Comparison of ENCODE assay signal across 27 cellular contexts in genomic region chr15:59094077-59094476, GRCh38.
"Had no signal": no experiment of that assay in that cellular context is flagged by ENCODE, and none has a peak within 500 bp of the region (broad histone marks: within the 10 kb centered on the region; RNA-seq: fewer than 3 reads in every experiment).

No MANE protein-coding gene starts in this region.

- DNase-seq: activated B cell treated with CpG ODN at 0.5 μM for 24 hours; activated CD4-positive, alpha-beta memory T cell treated with anti-CD3 and anti-CD28 coated beads for 36 hours; activated CD8-positive, alpha-beta memory T cell treated with anti-CD3 and anti-CD28 coated beads, Interleukin-2, amount 10 ng/mL, durations not matched to agents 7 days and 5 days; activated CD8-positive, alpha-beta memory T cell treated with anti-CD3 and anti-CD28 coated beads, Interleukin-2, amount 50 U/mL, for 4 hours; activated CD8-positive, alpha-beta T cell treated with anti-CD3 and anti-CD28 coated beads, Interleukin-2, amount 10 ng/mL, durations not matched to agents 7 days and 5 days; activated effector memory CD4-positive, alpha-beta T cell treated with anti-CD3 and anti-CD28 coated beads, Interleukin-2, amount 50 U/mL, for 16 hours; activated naive CD4-positive, alpha-beta T cell treated with anti-CD3 and anti-CD28 coated beads for 36 hours; activated naive CD8-positive, alpha-beta T cell treated with anti-CD3 and anti-CD28 coated beads for 36 hours; activated naive CD8-positive, alpha-beta T cell treated with anti-CD3 and anti-CD28 coated beads, Interleukin-2, amount 50 U/mL, for 24 hours; activated T-cell treated with anti-CD3 and anti-CD28 coated beads, Interleukin-2, amount 50 U/mL, for 1 hour; activated T-cell treated with anti-CD3 and anti-CD28 coated beads, Interleukin-2, amount 50 U/mL, for 48 hours; adrenal gland; amygdala; aorta; body of pancreas; caudate nucleus; colonic mucosa; effector CD8-positive, alpha-beta T cell; esophagus squamous epithelium; foreskin melanocyte; head of caudate nucleus; T1000; WERI-Rb-1 had no signal

- H3K4me3 ChIP-seq: adrenal gland, body of pancreas, colonic mucosa, esophagus squamous epithelium had no signal

- H3K9me3 ChIP-seq: adrenal gland, body of pancreas, colonic mucosa, esophagus squamous epithelium had no signal

- H3K4me1 ChIP-seq: adrenal gland, body of pancreas, colonic mucosa, esophagus squamous epithelium had no signal

- H3K36me3 ChIP-seq: colonic mucosa had no signal

- ATAC-seq: activated CD4-positive, CD25-positive, alpha-beta regulatory T cell treated with anti-CD3 and anti-CD28 coated beads, Interleukin-2, amount 50 U/mL, for 24 hours; activated CD8-positive, alpha-beta memory T cell treated with anti-CD3 and anti-CD28 coated beads, Interleukin-2, amount 10 ng/mL, durations not matched to agents 7 days and 5 days; activated CD8-positive, alpha-beta T cell treated with anti-CD3 and anti-CD28 coated beads, Interleukin-2, amount 10 ng/mL, durations not matched to agents 7 days and 5 days; activated naive CD8-positive, alpha-beta T cell treated with anti-CD3 and anti-CD28 coated beads, Interleukin-2, amount 50 U/mL, for 24 hours; body of pancreas had no signal

- H3K27me3 ChIP-seq: adrenal gland, body of pancreas, colonic mucosa, esophagus squamous epithelium had no signal

- FAIRE-seq: endometrium, endothelial cell of umbilical vein had no signal

- H3K27ac ChIP-seq: adrenal gland, body of pancreas, colonic mucosa, epithelial cell of prostate, esophagus squamous epithelium, WERI-Rb-1 had no signal
